ENCODE assay signal across 5 cellular contexts in genomic region chr15:28515208-28515607, GRCh38. TPM values are rescaled to one million over a fixed set of nuclear protein-coding genes. Genes with fewer than 3 reads are reported as not detected.
"Had no signal": no experiment of that assay in that cellular context is flagged by ENCODE, and none has a peak within 500 bp of the region (broad histone marks: within the 10 kb centered on the region; RNA-seq: fewer than 3 reads in every experiment).

No MANE protein-coding gene starts in this region.

RNA-seq across cellular contexts. Expression of gene GOLGA8G, which starts 17.6 kb away (rescaled TPM):
- total RNA-seq: HepG2, HT-29, HT1080, IMR-90 had no signal
- polyA plus RNA-seq: HepG2, IgD-negative memory B cell, IMR-90 had no signal

RNA-seq across cellular contexts. Expression of gene GOLGA6L25, which starts 38.2 kb away (rescaled TPM):
- total RNA-seq: HepG2, HT-29, HT1080, IMR-90 had no signal
- polyA plus RNA-seq: HepG2, IgD-negative memory B cell, IMR-90 had no signal
